18 cellular contexts compared by ENCODE assay signal in genomic region chr10:60848126-60848525, GRCh38.
A peak's percentile ranks its signal among the peaks of the same experiment; 100 is the strongest.
DNase-seq lines count a peak whose midpoint lies in the region; ATAC-seq and TF ChIP-seq lines count a peak whose summit lies in the region.
"Had no signal": no experiment of that assay in that cellular context is flagged by ENCODE, and none has a peak within 500 bp of the region (broad histone marks: within the 10 kb centered on the region; RNA-seq: fewer than 3 reads in every experiment).

No MANE protein-coding gene starts in this region.

- H3K4ac ChIP-seq in IMR-90 (ENCODE audit: low read depth, low read length) = peak overlapping the region; percentile 36; the same call in 1 of the 2 replicates

- H2BK120ac ChIP-seq in IMR-90 (ENCODE audit: low read depth, low read length) = peak overlapping the region; percentile 30; the same call in 1 of the 2 replicates

- no peaks in the 10 kb centered on the region; the same call in 1 of the 2 replicates for H3K9me1 ChIP-seq in IMR-90 (ENCODE audit: insufficient read depth, low read length)

- H3K27me3 ChIP-seq in IMR-90 (ENCODE audit: control insufficient read depth, insufficient read depth, low read length) = no peaks in the 10 kb centered on the region
- H3K27me3 ChIP-seq in Peyer's patch = no peaks in the 10 kb centered on the region
- H3K27me3 ChIP-seq in suprapubic skin = no peaks in the 10 kb centered on the region
- H3K27me3 ChIP-seq: BLaER1 treated with 17β-estradiol and CSF1 and Interleukin-3, amounts not matched to agents 10 nM and 100 nM had no signal

- CTCF ChIA-PET in IMR-90 (lab: Yijun Ruan, JAX) = interaction anchor here (1.1 to 1.2 kb wide), 2 partner anchors 25 to 97 kb away, joined by 3 read pairs; no protein-coding TSS in a partner anchor

- TF ChIP-seq CTCF in AG09309 (IDR thresholded peaks at IDR 0.05; ENCODE audit: control insufficient read depth, insufficient read depth, low read depth, low read length, missing control alignments) (no peak), IMR-90 (conservative IDR thresholded peaks at IDR 0.05; ENCODE audit: low read depth, low read length) (no peak), mesothelial cell of epicardium (IDR thresholded peaks at IDR 0.05; ENCODE audit: unreplicated experiment) (no peak), Peyer's patch (IDR thresholded peaks at IDR 0.05) (no peak), suprapubic skin (IDR thresholded peaks at IDR 0.05) (no peak)

- H3K4me1 Mint-ChIP-seq in mesothelial cell of epicardium = peaks cover 15% of the 10 kb centered on the region
- H3K4me1 Mint-ChIP-seq in stimulated activated effector memory CD8-positive, alpha-beta T cell treated with anti-CD3 and anti-CD28 coated beads, Interleukin-12 subunit alpha, Interleukin-12 subunit beta, amount 100 ng/mL, for 72 hours = no peaks in the 10 kb centered on the region

- H2BK15ac ChIP-seq in IMR-90 (ENCODE audit: low read depth, low read length) = 0 out of 3 replicates have a peak overlapping the region, but pooled peaks have one; percentile 19

- WGBS in IMR-90 (ENCODE audit: extremely low coverage in 2 of 2, insufficient read length in 1 of 2), 2 experiments = no CpG with 5 or more reads among the region's 1 CpG
- WGBS in suprapubic skin = 47% methylated on average over 1 of the region's 1 CpG

- POLR2A ChIA-PET in IMR-90 (lab: Charles Lee; ENCODE audit: unreplicated experiment) = no interaction called here

- H2BK20ac ChIP-seq in IMR-90 (ENCODE audit: low read depth, low read length) = peak overlapping the region; percentile 33; the same call in 1 of the 2 replicates

- peaks cover 18% of the 10 kb centered on the region for H3K9me3 Mint-ChIP-seq in mesothelial cell of epicardium
- no peaks in the 10 kb centered on the region for H3K9me3 Mint-ChIP-seq in stimulated activated effector memory CD8-positive, alpha-beta T cell treated with anti-CD3 and anti-CD28 coated beads, Interleukin-12 subunit alpha, Interleukin-12 subunit beta, amount 100 ng/mL, for 72 hours
- H3K9me3 Mint-ChIP-seq: activated B cell treated with CpG ODN at 0.5 μM for 24 hours had no signal

- no peaks in the 10 kb centered on the region for H3K79me1 ChIP-seq in IMR-90 (ENCODE audit: low read depth in 1 of 2, low read length in 2 of 2)

- H3K9me3 ChIP-seq in IMR-90 (ENCODE audit: control insufficient read depth, insufficient read depth, low read length) (peaks cover 4% of the 10 kb centered on the region), Peyer's patch (no peaks in the 10 kb centered on the region), suprapubic skin (no peaks in the 10 kb centered on the region)

- H4K5ac ChIP-seq in IMR-90 (ENCODE audit: low read depth, low read length) = no peak overlapping the region

- peak overlapping the region; percentile 84 for H3K27ac Mint-ChIP-seq in mesothelial cell of epicardium
- no peak overlapping the region for H3K27ac Mint-ChIP-seq in stimulated activated effector memory CD8-positive, alpha-beta T cell treated with anti-CD3 and anti-CD28 coated beads, Interleukin-12 subunit alpha, Interleukin-12 subunit beta, amount 100 ng/mL, for 72 hours
- H3K27ac Mint-ChIP-seq: activated B cell treated with CpG ODN at 0.5 μM for 24 hours had no signal

- H2AFZ ChIP-seq in IMR-90 (replicated peaks; ENCODE audit: low read length, poor library complexity) = no peak overlapping the region

- H3K27me3 Mint-ChIP-seq in mesothelial cell of epicardium (ENCODE audit: low read depth) = no peaks in the 10 kb centered on the region
- H3K27me3 Mint-ChIP-seq: activated B cell treated with CpG ODN at 0.5 μM for 24 hours had no signal

- no peak for TF ChIP-seq RAD21 in IMR-90 (IDR thresholded peaks at IDR 0.05; ENCODE audit: low read length)

- H3K14ac ChIP-seq in IMR-90 (replicated peaks; ENCODE audit: low read depth, low read length) = no peak overlapping the region; the same call in 1 of the 2 replicates

- no peak overlapping the region for H2AK9ac ChIP-seq in IMR-90 (replicated peaks; ENCODE audit: low read depth, low read length, poor library complexity)

- no peaks in the 10 kb centered on the region for H3K36me3 Mint-ChIP-seq in mesothelial cell of epicardium
- H3K36me3 Mint-ChIP-seq in stimulated activated effector memory CD8-positive, alpha-beta T cell treated with anti-CD3 and anti-CD28 coated beads, Interleukin-12 subunit alpha, Interleukin-12 subunit beta, amount 100 ng/mL, for 72 hours = no peaks in the 10 kb centered on the region

- no peak overlapping the region for H3K4me2 ChIP-seq in IMR-90 (ENCODE audit: low read depth, low read length)
- H3K4me2 ChIP-seq: BLaER1 treated with 17β-estradiol and CSF1 and Interleukin-3, amounts not matched to agents 10 nM and 100 nM had no signal

- no peak overlapping the region for H3K18ac ChIP-seq in IMR-90 (ENCODE audit: low read depth, low read length)

- intact Hi-C loops in IMR-90 (cut with micrococcal nuclease) = no loop called here

- no peak overlapping the region for H4K8ac ChIP-seq in IMR-90 (ENCODE audit: low read depth in 2 of 2, low read length in 2 of 2)

- H3K36me3 ChIP-seq in IMR-90 (ENCODE audit: control insufficient read depth, insufficient read depth, low read length) (no peaks in the 10 kb centered on the region), Peyer's patch (no peaks in the 10 kb centered on the region), suprapubic skin (no peaks in the 10 kb centered on the region)
- H3K36me3 ChIP-seq: BLaER1 treated with 17β-estradiol and CSF1 and Interleukin-3, amounts not matched to agents 10 nM and 100 nM had no signal

- no peak overlapping the region for H3K23ac ChIP-seq in IMR-90 (ENCODE audit: low read depth, low read length)

- no peak overlapping the region for H2BK5ac ChIP-seq in IMR-90 (ENCODE audit: low read depth, low read length, poor library complexity, severe bottlenecking)

- H2AK5ac ChIP-seq in IMR-90 (ENCODE audit: low read depth, low read length) = no peak overlapping the region

- TF ChIP-seq EP300 in suprapubic skin (IDR thresholded peaks at IDR 0.05) = no peak

- peaks cover 12% of the 10 kb centered on the region for H3K4me1 ChIP-seq in IMR-90 (ENCODE audit: control insufficient read depth, insufficient read depth, low read length)
- H3K4me1 ChIP-seq in Peyer's patch = peaks cover 0 to 10% (median 0%) of the 10 kb centered on the region in 4 donors
- H3K4me1 ChIP-seq in suprapubic skin = peaks cover 5% of the 10 kb centered on the region

- H3K27ac ChIP-seq in IMR-90 (ENCODE audit: insufficient read depth, low read length) = no peak overlapping the region
- H3K27ac ChIP-seq in Peyer's patch = no peak overlapping the region
- H3K27ac ChIP-seq in suprapubic skin = no peak overlapping the region
- H3K27ac ChIP-seq: BLaER1 treated with 17β-estradiol and CSF1 and Interleukin-3, amounts not matched to agents 10 nM and 100 nM; epithelial cell of prostate had no signal

- BruUV-seq in IMR-90 (replicated peaks; lab: Mats Ljungman, UMichigan) = no TSS peak

- DNase-seq in AG09309 (ENCODE audit: low read depth) (peak; percentile 42), IMR-90 (peak; percentile 52), fibroblast of gingiva (ENCODE audit: low read depth) (peak; percentile 53), mesothelial cell of epicardium (ENCODE audit: low spot score in 2 of 2, unreplicated experiment in 2 of 2) (no peak), Peyer's patch (no peak), suprapubic skin (ENCODE audit: low spot score in 2 of 2) (no peak)
- no peak for DNase-seq in stimulated activated effector memory CD8-positive, alpha-beta T cell treated with anti-CD3 and anti-CD28 coated beads, Interleukin-12 subunit alpha, Interleukin-12 subunit beta, amount 100 ng/mL, for 72 hours (ENCODE audit: low spot score in 2 of 2)
- DNase-seq: activated B cell treated with CpG ODN at 0.5 μM for 24 hours; activated T-cell treated with anti-CD3 and anti-CD28 coated beads, Interleukin-2, amount 50 U/mL, for 1 hour; left colon; MM.1S; NCI-H446; occipital lobe; stimulated activated CD4-positive, alpha-beta T cell treated with anti-CD3 and anti-CD28 coated beads, Interleukin-4, amount 100 ng/mL, for 24 hours had no signal

- no peak overlapping the region for H3K56ac ChIP-seq in IMR-90 (ENCODE audit: extremely low read depth, insufficient read depth, low read length)

- in situ Hi-C loops in IMR-90 (cut with MboI; ENCODE audit: low sequenced_read_pairs) = no loop called here

- TF ChIP-seq POLR2A in IMR-90 (IDR thresholded peaks at IDR 0.05; ENCODE audit: low read depth, low read length) (no peak), Peyer's patch (IDR thresholded peaks at IDR 0.05) (no peak), suprapubic skin (IDR thresholded peaks at IDR 0.05) (no peak)

- H3K9ac ChIP-seq in IMR-90 (ENCODE audit: low read depth, low read length) = no peak overlapping the region
- H3K9ac ChIP-seq: BLaER1 treated with 17β-estradiol and CSF1 and Interleukin-3, amounts not matched to agents 10 nM and 100 nM had no signal

- H3K4me3 ChIP-seq in AG09309 (ENCODE audit: control insufficient read depth, low read depth, low read length) (no peak overlapping the region), IMR-90 (ENCODE audit: insufficient read depth, low read depth, low read length) (no peak overlapping the region), Peyer's patch (no peak overlapping the region), suprapubic skin (no peak overlapping the region)
- H3K4me3 ChIP-seq: BLaER1 treated with 17β-estradiol and CSF1 and Interleukin-3, amounts not matched to agents 10 nM and 100 nM had no signal

- ATAC-seq in IMR-90 (ENCODE audit: low read depth) (no peak; the same call in 1 of the 2 replicates), HG03280 (IDR thresholded peaks at IDR 0.05; ENCODE audit: unreplicated experiment) (no peak)
- ATAC-seq in stimulated activated effector memory CD8-positive, alpha-beta T cell treated with anti-CD3 and anti-CD28 coated beads, Interleukin-12 subunit alpha, Interleukin-12 subunit beta, amount 100 ng/mL, for 72 hours = no peak
- ATAC-seq: HCT116, left colon had no signal

- no peaks in the 10 kb centered on the region for H4K20me1 ChIP-seq in IMR-90 (ENCODE audit: insufficient read depth, low read length)
- H4K20me1 ChIP-seq: BLaER1 treated with 17β-estradiol and CSF1 and Interleukin-3, amounts not matched to agents 10 nM and 100 nM had no signal

- H4K91ac ChIP-seq in IMR-90 (ENCODE audit: insufficient read depth, low read depth, low read length) = peak overlapping the region; percentile 33; the same call in 1 of the 2 replicates

- no peak overlapping the region for H3K4me3 Mint-ChIP-seq in mesothelial cell of epicardium
- H3K4me3 Mint-ChIP-seq in stimulated activated effector memory CD8-positive, alpha-beta T cell treated with anti-CD3 and anti-CD28 coated beads, Interleukin-12 subunit alpha, Interleukin-12 subunit beta, amount 100 ng/mL, for 72 hours = no peak overlapping the region
- H3K4me3 Mint-ChIP-seq: activated B cell treated with CpG ODN at 0.5 μM for 24 hours had no signal

- dilution Hi-C loops in IMR-90 (cut with HindIII; ENCODE audit: low sequenced_read_pairs, unreplicated experiment) = no loop called here

TF ChIP-seq in IMR-90, 13 proteins besides CTCF, POLR2A, EP300 and RAD21 (continues in another document):
- TF ChIP-seq RCOR1 (IDR thresholded peaks at IDR 0.05; ENCODE audit: insufficient replicate concordance, low read length) = no peak
- no peak for TF ChIP-seq MAFK (IDR thresholded peaks at IDR 0.05; ENCODE audit: low read depth, low read length)
- no peak for TF ChIP-seq MAZ (IDR thresholded peaks at IDR 0.05; ENCODE audit: borderline replicate concordance, low read depth, low read length)
- TF ChIP-seq NFE2L2 (IDR thresholded peaks at IDR 0.05; ENCODE audit: low read depth, low read length) = no peak
- no peak for TF ChIP-seq RFX5 (IDR thresholded peaks at IDR 0.05; ENCODE audit: low read depth, low read length)

Comparison
In these comparisons a context has a peak if more than half of its experiments do, and no peak if none do; other contexts are left out.
1. DNase-seq: peak in AG09309 (single experiment), IMR-90 (single experiment) and fibroblast of gingiva (single experiment); none in mesothelial cell of epicardium (0 of 2), stimulated activated effector memory CD8-positive, alpha-beta T cell treated with anti-CD3 and anti-CD28 coated beads, Interleukin-12 subunit alpha, Interleukin-12 subunit beta, amount 100 ng/mL, for 72 hours (0 of 2), Peyer's patch (0 of 3) and suprapubic skin (0 of 2).